Comparison of ENCODE assay signal across 8 cellular contexts in genomic region chr5:32444191-32444945, GRCh38. TPM values are rescaled to one million over a fixed set of nuclear protein-coding genes. Genes with fewer than 3 reads are reported as not detected.
DNase-seq lines count a peak whose midpoint lies in the region; TF ChIP-seq lines count a peak whose summit lies in the region.

ZFR (minus strand) TSS chr5:32444740; CDS start chr5:32444658, 82 bp downstream.

- no CpG with 5 or more reads among the region's 81 CpGs for WGBS in neuronal stem cell (ENCODE audit: extremely low coverage in 2 of 2, insufficient read length in 2 of 2, insufficient replicate concordance in 1 of 2), 2 donors

- peak within 1 kb of the TSS; percentile 77 for H3K14ac ChIP-seq in neuronal stem cell (ENCODE audit: low read length)

- peak within 1 kb of the TSS; percentile 98 for H3K18ac ChIP-seq in neuronal stem cell (ENCODE audit: low read length)

- no peak within 1 kb of the TSS for H4K91ac ChIP-seq in neuronal stem cell (ENCODE audit: low read depth, low read length, poor library complexity)

- H3K9me3 ChIP-seq in SJSA1 (replicated peaks), result no peaks in the 10 kb centered on the region
- peaks cover 0 to 4% of the 10 kb centered on the region in 2 donors for H3K9me3 ChIP-seq in neuronal stem cell (replicated peaks in 1 of 2; ENCODE audit: control insufficient read depth in 2 of 2, insufficient read depth in 1 of 2, low read depth in 1 of 2, low read length in 2 of 2)
- no peaks in the 10 kb centered on the region for H3K9me3 ChIP-seq in subcutaneous abdominal adipose tissue (ENCODE audit: control insufficient read depth in 5 of 5, low read length in 5 of 5)

- no peak within 1 kb of the TSS for H2BK15ac ChIP-seq in neuronal stem cell (ENCODE audit: low read length)

- peak within 1 kb of the TSS; percentile 47 for H2BK120ac ChIP-seq in neuronal stem cell (ENCODE audit: low read depth, low read length)

- H4K8ac ChIP-seq in neuronal stem cell (ENCODE audit: low read depth, low read length), result no peak within 1 kb of the TSS

- H3K36me3 ChIP-seq in SJSA1 (peaks cover 13% of the 10 kb centered on the region), neuronal stem cell (replicated peaks in 1 of 2; ENCODE audit: control insufficient read depth in 2 of 2, insufficient read depth in 2 of 2, low read length in 2 of 2) (peaks cover 0 to 39% of the 10 kb centered on the region in 2 donors), subcutaneous abdominal adipose tissue (ENCODE audit: control insufficient read depth in 5 of 5, insufficient read depth in 5 of 5, low read length in 5 of 5) (peaks cover 0 to 2% (median 0%) of the 10 kb centered on the region in 5 donors)

- peak within 1 kb of the TSS; percentile 95 for H3K4me2 ChIP-seq in neuronal stem cell (ENCODE audit: insufficient read depth, low read length, poor library complexity, severe bottlenecking)

- H3K4me1 ChIP-seq in SJSA1 (replicated peaks) (peaks cover 5% of the 10 kb centered on the region; the same call in 1 of the 2 replicates), neuronal stem cell (ENCODE audit: control insufficient read depth in 2 of 2, insufficient read depth in 1 of 2, low read depth in 1 of 2, low read length in 2 of 2) (peaks cover 5 to 8% of the 10 kb centered on the region in 2 donors), subcutaneous abdominal adipose tissue (ENCODE audit: control insufficient read depth in 5 of 5, insufficient read depth in 5 of 5, low read length in 5 of 5) (peaks cover 0 to 23% (median 21%) of the 10 kb centered on the region in 5 donors)

- peak within 1 kb of the TSS; percentile 79 for H3K27ac ChIP-seq in SJSA1
- H3K27ac ChIP-seq in neuronal stem cell (replicated peaks; ENCODE audit: low read length), result peak within 1 kb of the TSS; percentile 54
- peak within 1 kb of the TSS; percentile 89 for H3K27ac ChIP-seq in subcutaneous abdominal adipose tissue (ENCODE audit: low read depth, low read length)

- no peaks in the 10 kb centered on the region for H3K79me1 ChIP-seq in neuronal stem cell (ENCODE audit: low read depth, low read length)

- peak within 1 kb of the TSS; percentile 71 for H2AK5ac ChIP-seq in neuronal stem cell (ENCODE audit: low read depth, low read length)

- no peak for TF ChIP-seq CTCF in HFF-Myc (IDR thresholded peaks at IDR 0.05; ENCODE audit: low read depth, low read length, missing control alignments)

- peak within 1 kb of the TSS; percentile 95 for H3K9ac ChIP-seq in neuronal stem cell (ENCODE audit: low read depth, low read length, poor library complexity)
- H3K9ac ChIP-seq in subcutaneous abdominal adipose tissue (ENCODE audit: low read length in 5 of 5), result peak within 1 kb of the TSS; percentile 78 to 96 (median 90)

- H3K27me3 ChIP-seq in SJSA1 (replicated peaks) (no peaks in the 10 kb centered on the region), neuronal stem cell (ENCODE audit: control insufficient read depth in 3 of 3, insufficient read depth in 3 of 3, low read depth in 1 of 3, low read length in 3 of 3) (peaks cover 0 to 14% (median 11%) of the 10 kb centered on the region in 3 experiments), subcutaneous abdominal adipose tissue (ENCODE audit: control insufficient read depth in 5 of 5, insufficient read depth in 4 of 5, low read length in 5 of 5) (no peaks in the 10 kb centered on the region)

- H3K4me3 ChIP-seq in HFF-Myc (replicated peaks; ENCODE audit: low read depth, low read length) (peak within 1 kb of the TSS; percentile 65), SJSA1 (peak within 1 kb of the TSS; percentile 61), neuronal stem cell (ENCODE audit: low read length in 2 of 2) (peak within 1 kb of the TSS; percentile 92 to 99), subcutaneous abdominal adipose tissue (ENCODE audit: low read depth in 1 of 5, low read length in 5 of 5) (peak within 1 kb of the TSS; percentile 79 to 89 (median 82))

- H2BK12ac ChIP-seq in neuronal stem cell (ENCODE audit: low read length), result no peak within 1 kb of the TSS

- H3K23ac ChIP-seq in neuronal stem cell (ENCODE audit: low read depth, low read length, poor library complexity), result peak within 1 kb of the TSS; percentile 12

- no peak within 1 kb of the TSS for H3K4ac ChIP-seq in neuronal stem cell (ENCODE audit: low read length)

- peak within 1 kb of the TSS; percentile 79 for H2BK5ac ChIP-seq in neuronal stem cell (ENCODE audit: low read length)

- DNase-seq in GM03348 (ENCODE audit: low spot score) (peak; percentile 99), HFF-Myc (ENCODE audit: extremely low read depth, low read depth) (peak; percentile 47), MV-4-11 (lab: John Stamatoyannopoulos, UW) (peak; percentile 80), SJSA1 (ENCODE audit: low read depth in 1 of 2, low spot score in 2 of 2) (peak; percentile 82 to 84), foreskin melanocyte (peak; percentile 83), neuronal stem cell (ENCODE audit: low spot score) (peak; percentile 90)
- peak; percentile 69 to 89 (median 82) for DNase-seq in activated naive CD4-positive, alpha-beta T cell (lab: John Stamatoyannopoulos, UW)

- H2AFZ ChIP-seq in neuronal stem cell (ENCODE audit: low read length), result peak within 1 kb of the TSS; percentile 96

RNA-seq across cellular contexts. Expression of gene ZFR, which starts in this region (rescaled TPM):
- 59.8 and 83.5 TPM in 2 replicates for total RNA-seq in SJSA1 (2014; rRNA removed; shearing (Covaris generic))
- polyA plus RNA-seq in neuronal stem cell (2013, experiment 1 of 2), result 66.1 TPM
- polyA plus RNA-seq in neuronal stem cell (2013, experiment 2 of 2), result 66.4 TPM

Comparison
In these comparisons a context has a peak if more than half of its experiments do, and no peak if none do; other contexts are left out.
1. Peak in every context shown above with its lines: DNase-seq, H3K4me3 ChIP-seq and H3K27ac ChIP-seq.
2. DNase-seq: peak in every context shown above with its lines; median percentile 99 in GM03348; 90 in neuronal stem cell; 83 in SJSA1; 83 in foreskin melanocyte; 82 in activated naive CD4-positive, alpha-beta T cell; 80 in MV-4-11; 47 in HFF-Myc.